8 cellular contexts compared by ENCODE assay signal in genomic region chr9:35790385-35791291, GRCh38. TPM values are rescaled to one million over a fixed set of nuclear protein-coding genes. Genes with fewer than 3 reads are reported as not detected.
DNase-seq lines count a peak whose midpoint lies in the region; ATAC-seq, FAIRE-seq and TF ChIP-seq lines count a peak whose summit lies in the region.

No MANE protein-coding gene starts in this region.

- H3K27me3 ChIP-seq in WERI-Rb-1 (ENCODE audit: insufficient read depth, low read depth, severe bottlenecking) (no peaks in the 10 kb centered on the region), small intestine (ENCODE audit: control insufficient read depth in 2 of 2, insufficient read depth in 2 of 2, low read length in 2 of 2) (no peaks in the 10 kb centered on the region)

- H3K27ac ChIP-seq in WERI-Rb-1 (peak overlapping the region; percentile 98), caudate nucleus (ENCODE audit: low read depth, low read length) (peak overlapping the region; percentile 59), small intestine (ENCODE audit: low read depth in 1 of 2, low read length in 1 of 2) (peak overlapping the region in 1 of 2 donors; percentile 19)

- TF ChIP-seq CTCF in AG04449 (IDR thresholded peaks at IDR 0.05; ENCODE audit: insufficient read depth, low read length, missing control alignments): peak; percentile 82
- TF ChIP-seq CTCF in GM20000 (IDR thresholded peaks at IDR 0.05; ENCODE audit: extremely low read depth, missing control alignments): peak; percentile 57
- peak; percentile 80 for TF ChIP-seq CTCF in WERI-Rb-1 (IDR thresholded peaks at IDR 0.05; ENCODE audit: low read depth, low read length)

- 51 to 66% (median 66%) methylated on average over 37 of the region's 37 CpGs for WGBS in small intestine, 3 donors

- POLR2A ChIA-PET in AG04449 (lab: Yijun Ruan, JAX): interaction anchor here (0.9 to 1.2 kb wide), 4 partner anchors 21 to 115 kb away, joined by 3 to 7 read pairs (median 4); partner anchors contain the start of genes HRCT1 and SPAG8

- ATAC-seq in HG03025 (IDR thresholded peaks at IDR 0.05; ENCODE audit: low FRiP score, unreplicated experiment): no peak

- H3K4me3 ChIP-seq in AG04449 (ENCODE audit: low read depth, low read length) (peak overlapping the region; percentile 42), WERI-Rb-1 (ENCODE audit: low read depth, low read length) (peak overlapping the region; percentile 66), small intestine (ENCODE audit: low read depth in 1 of 2, low read length in 2 of 2) (no peak overlapping the region)

- peak; percentile 31 for DNase-seq in AG04449 (ENCODE audit: low read depth, low spot score)
- peak; percentile 90 for DNase-seq in GM20000 (ENCODE audit: low spot score)
- DNase-seq in NCI-H2081 treated with DMSO at 0.1 percent for 48 hours (lab: John Stamatoyannopoulos, UW): peak; percentile 25
- DNase-seq in WERI-Rb-1: peak; percentile 88
- DNase-seq in caudate nucleus (lab: John Stamatoyannopoulos, UW): peak in 50 of 61 donors; percentile 21 to 83 (median 55)
- DNase-seq in inferior parietal cortex (ENCODE audit: extremely low spot score): peak; percentile 87
- DNase-seq in small intestine: peak; percentile 76

- CTCF ChIA-PET in AG04449 (lab: Yijun Ruan, JAX): interaction anchor here (0.6 to 8.2 kb wide), 61 partner anchors 10 to 766 kb away, joined by 3 to 201 read pairs (median 5); partner anchors contain the start of genes FAM221B, GBA2, HINT2 and HRCT1

- no peak for FAIRE-seq in small intestine (lab: Jason Lieb, UNC)

- H3K9me3 ChIP-seq in WERI-Rb-1 (ENCODE audit: severe bottlenecking) (no peaks in the 10 kb centered on the region), small intestine (ENCODE audit: control insufficient read depth, low read depth) (no peaks in the 10 kb centered on the region)

- H3K4me1 ChIP-seq in small intestine (ENCODE audit: control insufficient read depth in 2 of 2, insufficient read depth in 1 of 2, low read depth in 1 of 2, low read length in 1 of 2): no peaks in the 10 kb centered on the region

- H3K36me3 ChIP-seq in WERI-Rb-1 (peaks cover 22% of the 10 kb centered on the region), small intestine (ENCODE audit: control insufficient read depth in 2 of 2, insufficient read depth in 2 of 2, low read length in 2 of 2) (peaks cover 0 to 2% of the 10 kb centered on the region in 2 donors)

RNA-seq across cellular contexts. Expression of gene NPR2, which starts 0.8 kb away (rescaled TPM):
- polyA plus RNA-seq in small intestine: 1 to 10 TPM in 2 of 3 donors, under 1 TPM in 1; 0.89 to 8.2 (median 1.6) TPM

RNA-seq across cellular contexts. Expression of gene SPAG8, which starts 21.4 kb away (rescaled TPM):
- polyA plus RNA-seq in small intestine: under 1 TPM in 1 of 3 donors, not detected in 2; 0.49 TPM

RNA-seq across cellular contexts. Expression of gene HINT2, which starts 24.2 kb away (rescaled TPM):
- polyA plus RNA-seq in small intestine: 100 to 1,000 TPM in 2 of 3 donors, 10 to 100 TPM in 1; 83.4 to 138 (median 104) TPM

RNA-seq across cellular contexts. Expression of gene MSMP, which starts 36.6 kb away (rescaled TPM):
- polyA plus RNA-seq in small intestine: under 1 TPM in 1 of 3 donors, not detected in 2; 0.52 TPM

RNA-seq across cellular contexts. Expression of gene FAM221B, which starts 37.9 kb away (rescaled TPM):
- not detected for polyA plus RNA-seq in small intestine

Comparison
In these comparisons a context has a peak if more than half of its experiments do, and no peak if none do; other contexts are left out.
1. DNase-seq: peak in every context shown above with its lines; median percentile 90 in GM20000; 88 in WERI-Rb-1; 87 in inferior parietal cortex; 76 in small intestine; 55 in caudate nucleus; 31 in AG04449; 25 in NCI-H2081 treated with DMSO at 0.1 percent for 48 hours.
2. H3K4me3 ChIP-seq: peak in AG04449 (single experiment) and WERI-Rb-1 (single experiment); none in small intestine (0 of 2).
3. Peak in every context shown above with its lines, with median percentiles within 50 percentile points of each other: CTCF ChIP-seq.